In the genomic region with DNA sequence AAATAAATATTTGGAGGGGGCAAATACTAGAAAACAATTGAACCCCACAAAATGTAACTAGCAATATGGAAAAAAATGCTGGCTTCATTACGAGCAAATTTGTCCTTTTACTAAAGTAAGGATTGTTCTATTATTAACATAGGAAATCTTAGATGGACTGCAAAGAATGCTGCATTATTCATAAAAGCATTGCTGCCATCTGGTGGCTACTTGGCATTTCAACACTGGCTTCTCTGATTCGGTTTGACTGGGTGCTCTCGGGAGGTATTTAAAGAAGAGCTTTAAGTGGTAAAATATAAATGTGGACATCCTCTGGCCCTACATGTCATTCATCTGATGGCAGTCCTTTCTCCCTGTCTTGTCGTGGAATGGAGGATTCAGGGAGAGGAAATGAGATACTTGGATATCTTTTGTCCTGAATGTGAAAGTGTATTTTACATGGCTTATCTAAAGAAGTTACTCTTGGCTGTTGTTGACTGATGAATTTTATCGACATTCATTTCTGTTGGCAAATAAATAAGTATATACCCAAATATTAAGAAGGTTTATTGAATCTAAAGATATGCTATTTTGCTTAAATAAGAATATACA, we compare ENCODE assay signal across 9 cellular contexts.
A peak's percentile ranks its signal among the peaks of the same experiment; 100 is the strongest.
DNase-seq lines count a peak whose midpoint lies in the region; ATAC-seq and TF ChIP-seq lines count a peak whose summit lies in the region.
"Had no signal": no experiment of that assay in that cellular context is flagged by ENCODE, and none has a peak within 500 bp of the region (broad histone marks: within the 10 kb centered on the region; RNA-seq: fewer than 3 reads in every experiment).

No MANE protein-coding gene starts in this region.

- TF ChIP-seq CTCF in prostate gland (IDR thresholded peaks at IDR 0.05), result peak; percentile 19 to 69 (median 60)

- 6% methylated on average over 5 of the region's 5 CpGs for WGBS in prostate gland

- peak overlapping the region; percentile 64 for H3K4me3 ChIP-seq in SK-N-MC
- no peak overlapping the region for H3K4me3 ChIP-seq in prostate gland

- no peaks in the 10 kb centered on the region for H3K4me1 ChIP-seq in prostate gland (replicated peaks)

- peak overlapping the region; percentile 56 for H3K9ac ChIP-seq in SK-N-MC (ENCODE audit: insufficient read length)

- peaks cover 3% of the 10 kb centered on the region; the same call in 1 of the 2 replicates for H3K9me3 ChIP-seq in SK-N-MC (ENCODE audit: low read depth, low read length)
- no peaks in the 10 kb centered on the region for H3K9me3 ChIP-seq in prostate gland

- peak; percentile 49 for DNase-seq in Caki2 (ENCODE audit: low read depth)
- peak; percentile 64 for DNase-seq in LoVo (ENCODE audit: low spot score)
- peak; percentile 82 for DNase-seq in SK-N-MC (ENCODE audit: low read depth, low spot score)
- peak; percentile 66 for DNase-seq in activated naive CD4-positive, alpha-beta T cell treated with anti-CD3 and anti-CD28 coated beads, Interleukin-2, amount 50 U/mL, for 16 hours
- DNase-seq in glomerular endothelial cell (ENCODE audit: extremely low read depth, low read depth, low spot score), result peak; percentile 67
- peak; percentile 68 for DNase-seq in prostate gland (ENCODE audit: low spot score)

- ATAC-seq in GM21390 (IDR thresholded peaks at IDR 0.05; ENCODE audit: unreplicated experiment) (peak; percentile 39), GM21786 (IDR thresholded peaks at IDR 0.05; ENCODE audit: unreplicated experiment) (no peak)

- no peaks in the 10 kb centered on the region for H3K27me3 ChIP-seq in prostate gland (replicated peaks; ENCODE audit: insufficient read depth)

- no peak for TF ChIP-seq POLR2A in prostate gland (IDR thresholded peaks at IDR 0.05)

- H3K27ac ChIP-seq in SK-N-MC, result no peak overlapping the region
- no peak overlapping the region for H3K27ac ChIP-seq in prostate gland
- H3K27ac ChIP-seq: epithelial cell of prostate had no signal

- peaks cover 5% of the 10 kb centered on the region; the same call in 1 of the 2 replicates for H3K36me3 ChIP-seq in SK-N-MC (ENCODE audit: insufficient read depth, low read length)
- H3K36me3 ChIP-seq in prostate gland, result no peaks in the 10 kb centered on the region

- in situ Hi-C loops in Caki2 (cut with HindIII; ENCODE audit: low pct_unique_long_range_greater_than_20kb, low sequenced_read_pairs), result no loop called here

- intact Hi-C loops in prostate gland (cut with DNase I), result loop anchor here (5.0 to 10.0 kb wide), 3 partner anchors 97 to 225 kb away; no protein-coding TSS in a partner anchor
